ENCODE assay signal across 9 cellular contexts in the genomic region with DNA sequence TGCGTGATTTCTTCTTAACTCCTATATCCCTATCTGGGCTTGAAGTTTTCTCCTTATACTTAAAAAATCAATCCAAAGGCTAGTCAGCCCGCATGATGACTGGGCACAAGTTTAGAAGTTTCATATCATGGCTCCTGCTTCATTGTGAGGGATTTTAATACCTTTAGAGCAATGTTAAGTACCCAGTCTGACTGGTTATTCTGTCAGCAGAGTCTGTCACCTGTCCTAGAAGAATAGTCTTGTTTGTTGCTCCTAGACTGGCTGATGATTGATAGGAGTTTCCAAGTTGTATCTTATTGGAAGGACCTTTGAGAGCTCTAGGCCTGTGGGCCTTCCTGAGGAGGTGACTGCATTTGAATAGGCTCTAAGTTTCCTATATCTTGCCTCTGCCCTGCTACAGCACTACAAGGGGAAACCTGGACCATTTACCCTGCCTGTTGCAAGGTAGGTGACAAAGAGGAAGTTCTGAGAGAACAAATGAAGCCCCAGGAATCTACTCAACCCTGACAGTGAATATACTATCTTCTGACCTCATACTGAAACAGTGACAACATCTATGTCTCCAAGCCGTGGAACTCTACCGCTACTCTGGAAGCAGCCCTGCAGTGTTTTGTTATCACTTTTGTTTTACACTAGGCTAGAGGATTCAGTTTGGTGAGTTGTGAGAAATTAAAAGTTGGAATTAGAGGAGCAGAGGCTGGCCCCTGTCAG.
DNase-seq lines count a peak whose midpoint lies in the region; ATAC-seq, FAIRE-seq and TF ChIP-seq lines count a peak whose summit lies in the region.
"Had no signal": no experiment of that assay in that cellular context is flagged by ENCODE, and none has a peak within 500 bp of the region (broad histone marks: within the 10 kb centered on the region; RNA-seq: fewer than 3 reads in every experiment).

No MANE protein-coding gene starts in this region.

- no peaks in the 10 kb centered on the region for H4K20me1 ChIP-seq in HepG2 (ENCODE audit: insufficient read depth, low read length)

- no peak for TF ChIP-seq RAD21 in HepG2 (CRISPR knock-in tag; IDR thresholded peaks at IDR 0.05)

- H3K36me3 ChIP-seq in CD8-positive, alpha-beta memory T cell (ENCODE audit: insufficient read depth, low read length), result no peaks in the 10 kb centered on the region
- peaks cover 1 to 3% of the 10 kb centered on the region in 2 experiments; a peak in 2 of 5 replicates for H3K36me3 ChIP-seq in HepG2 (replicated peaks in 1 of 2; ENCODE audit: control insufficient read depth in 1 of 2, insufficient read depth in 2 of 2, low read length in 2 of 2)

- no peaks in the 10 kb centered on the region for H3K27me3 ChIP-seq in CD8-positive, alpha-beta memory T cell (ENCODE audit: insufficient read depth, low read length, poor library complexity, severe bottlenecking)
- no peaks in the 10 kb centered on the region for H3K27me3 ChIP-seq in HepG2 (ENCODE audit: control insufficient read depth in 1 of 2, insufficient read depth in 2 of 2, low read length in 2 of 2)

- H3K9ac ChIP-seq in HepG2 (ENCODE audit: insufficient read depth, low read depth, low read length), result no peak overlapping the region

- H3K4me1 ChIP-seq in CD8-positive, alpha-beta memory T cell (ENCODE audit: insufficient read depth, low read length), result peaks cover 12% of the 10 kb centered on the region
- H3K4me1 ChIP-seq in HepG2 (ENCODE audit: insufficient read depth, low read length), result no peaks in the 10 kb centered on the region
- H3K4me1 ChIP-seq: Caco-2 had no signal

- in situ Hi-C loops in HepG2 (cut with HindIII; ENCODE audit: extremely low pct_ligation_motif_present, low pct_unique_long_range_greater_than_20kb), result no loop called here

- no peak overlapping the region for H3K4me2 ChIP-seq in HepG2 (ENCODE audit: low read depth, low read length)

- POLR2A ChIA-PET in CD8-positive, alpha-beta memory T cell (lab: Charles Lee), result no interaction called here
- POLR2A ChIA-PET in T-cell (lab: Charles Lee), result no interaction called here
- POLR2A ChIA-PET in HepG2 (lab: Yijun Ruan, JAX), result no interaction called here

- no peaks in the 10 kb centered on the region for H3K9me3 ChIP-seq in CD8-positive, alpha-beta memory T cell (ENCODE audit: low read length)
- no peaks in the 10 kb centered on the region for H3K9me3 ChIP-seq in HepG2 (ENCODE audit: low read length)
- H3K9me3 ChIP-seq: Caco-2 had no signal

- no peak overlapping the region for H2AFZ ChIP-seq in HepG2 (ENCODE audit: low read length)

- no peak overlapping the region for H3K27ac ChIP-seq in CD8-positive, alpha-beta memory T cell (ENCODE audit: low read depth, low read length)
- H3K27ac ChIP-seq in HepG2 (ENCODE audit: extremely low read length, insufficient read depth, low read length), result no peak overlapping the region

- no TSS peak for BruUV-seq in HepG2 (replicated peaks; lab: Mats Ljungman, UMichigan)

- ATAC-seq in GM18909 (IDR thresholded peaks at IDR 0.05; ENCODE audit: poor library complexity, unreplicated experiment) (peak; percentile 94), HG02840 (IDR thresholded peaks at IDR 0.05; ENCODE audit: low FRiP score, unreplicated experiment) (peak; percentile 74), T-cell (replicated peaks in 1 of 4) (peak in 2 of 4 experiments; percentile 9 to 47), HepG2 (no peak)

- no peak for TF ChIP-seq EP300 in HepG2 (IDR thresholded peaks at IDR 0.05; ENCODE audit: low read depth in 2 of 2, low read length in 2 of 2)
- no peak for TF ChIP-seq EP300 in HepG2 (CRISPR knock-in tag; IDR thresholded peaks at IDR 0.05; ENCODE audit: borderline replicate concordance)

- H3K4me3 ChIP-seq in CD8-positive, alpha-beta memory T cell (ENCODE audit: low read length), result no peak overlapping the region
- H3K4me3 ChIP-seq in HepG2 (replicated peaks in 1 of 3; ENCODE audit: insufficient read depth in 1 of 3, low read depth in 2 of 3, low read length in 3 of 3), result no peak overlapping the region

- CTCF ChIA-PET in CD8-positive, alpha-beta memory T cell (lab: Charles Lee), result interaction anchor here (0.9 kb wide), 2 partner anchors 15 to 153 kb away, joined by 3 to 4 read pairs; no protein-coding TSS in a partner anchor
- CTCF ChIA-PET in T-cell (lab: Charles Lee), result no interaction called here
- CTCF ChIA-PET in HepG2 (lab: Yijun Ruan, JAX; ENCODE audit: low intra/inter-chr PET ratio, low total read pairs), result no interaction called here

- no peaks in the 10 kb centered on the region for H3K9me3 Mint-ChIP-seq in CD8-positive, alpha-beta memory T cell
- no peaks in the 10 kb centered on the region for H3K9me3 Mint-ChIP-seq in T-cell

- no peak for TF ChIP-seq POLR2A in HepG2 (IDR thresholded peaks at IDR 0.05; ENCODE audit: insufficient read depth in 1 of 2, low read depth in 2 of 2, low read length in 2 of 2)

- peak in 1 of 5 donors; percentile 5 for DNase-seq in CD8-positive, alpha-beta memory T cell
- DNase-seq in T-cell (no peak), kidney tubule cell (ENCODE audit: low spot score) (no peak), posterior vena cava (ENCODE audit: low spot score) (no peak), H4 (ENCODE audit: low spot score) (no peak), HepG2 (ENCODE audit: low spot score) (no peak)

- H3K36me3 Mint-ChIP-seq in CD8-positive, alpha-beta memory T cell, result peaks cover 0 to 41% (median 14%) of the 10 kb centered on the region in 3 donors
- H3K36me3 Mint-ChIP-seq in T-cell, result peaks cover 42% of the 10 kb centered on the region

- peak overlapping the region; percentile 22 to 93 (median 61) for H3K27ac Mint-ChIP-seq in CD8-positive, alpha-beta memory T cell
- peak overlapping the region; percentile 60 to 68 for H3K27ac Mint-ChIP-seq in T-cell

- no peak for FAIRE-seq in HepG2 (lab: Jason Lieb, UNC)

- 99% methylated on average over 4 of the region's 4 CpGs for WGBS in HepG2 (ENCODE audit: low lambda C conversion rate)

- peaks cover 58 to 90% (median 90%) of the 10 kb centered on the region in 3 donors for H3K4me1 Mint-ChIP-seq in CD8-positive, alpha-beta memory T cell
- H3K4me1 Mint-ChIP-seq in T-cell, result peaks cover 32 to 55% (median 53%) of the 10 kb centered on the region in 3 donors

- peaks cover 2% of the 10 kb centered on the region for H3K79me2 ChIP-seq in HepG2 (ENCODE audit: insufficient read depth, low read length)

- peaks cover 0 to 3% of the 10 kb centered on the region in 2 donors for H3K27me3 Mint-ChIP-seq in CD8-positive, alpha-beta memory T cell
- no peaks in the 10 kb centered on the region for H3K27me3 Mint-ChIP-seq in T-cell

- peak overlapping the region in 3 of 7 donors; percentile 11 to 48 (median 32) for H3K4me3 Mint-ChIP-seq in CD8-positive, alpha-beta memory T cell
- no peak overlapping the region for H3K4me3 Mint-ChIP-seq in T-cell

- intact Hi-C loops in posterior vena cava (cut with DNase I), result no loop called here
- intact Hi-C loops in HepG2 (cut with micrococcal nuclease; ENCODE audit: unreplicated experiment), result no loop called here

- no peak for TF ChIP-seq CTCF in HepG2 (CRISPR knock-in tag; IDR thresholded peaks at IDR 0.05)

TF ChIP-seq in HepG2, 621 proteins besides CTCF, POLR2A, EP300 and RAD21:
- TF ChIP-seq TMF1 (CRISPR knock-in tag; IDR thresholded peaks at IDR 0.05; ENCODE audit: low read depth) (no peak), TEAD3 (CRISPR knock-in tag; optimal IDR thresholded peaks at IDR 0.05; ENCODE audit: borderline replicate concordance) (no peak), ZNF510 (CRISPR knock-in tag; IDR thresholded peaks at IDR 0.05; ENCODE audit: low read depth) (no peak), ZFP62 (CRISPR knock-in tag; IDR thresholded peaks at IDR 0.05) (no peak), TSC22D2 (CRISPR knock-in tag; IDR thresholded peaks at IDR 0.05; ENCODE audit: borderline replicate concordance) (no peak), ZFP36L2 (CRISPR knock-in tag; IDR thresholded peaks at IDR 0.05) (no peak), HIVEP1 (CRISPR knock-in tag; IDR thresholded peaks at IDR 0.05) (no peak), POLR2AphosphoS2 (IDR thresholded peaks at IDR 0.05; ENCODE audit: low read depth, low read length) (no peak), ZNF207 (IDR thresholded peaks at IDR 0.05; ENCODE audit: borderline replicate concordance) (no peak), ZNF614 (CRISPR knock-in tag; IDR thresholded peaks at IDR 0.05; ENCODE audit: borderline replicate concordance) (no peak), ZNF432 (CRISPR knock-in tag; IDR thresholded peaks at IDR 0.05; ENCODE audit: borderline replicate concordance) (no peak), NFIB (CRISPR knock-in tag; IDR thresholded peaks at IDR 0.05; ENCODE audit: borderline replicate concordance) (no peak), SMYD3 (CRISPR knock-in tag; IDR thresholded peaks at IDR 0.05) (no peak), THAP11 (CRISPR knock-in tag; IDR thresholded peaks at IDR 0.05) (no peak), ZSCAN31 (CRISPR knock-in tag; IDR thresholded peaks at IDR 0.05; ENCODE audit: low read depth) (no peak), RFXANK (CRISPR knock-in tag; IDR thresholded peaks at IDR 0.05) (no peak), GATAD2A (CRISPR knock-in tag; IDR thresholded peaks at IDR 0.05) (no peak), DMAP1 (CRISPR knock-in tag; IDR thresholded peaks at IDR 0.05) (no peak)
